ENCODE assay signal across 1 cellular context in the genomic region with DNA sequence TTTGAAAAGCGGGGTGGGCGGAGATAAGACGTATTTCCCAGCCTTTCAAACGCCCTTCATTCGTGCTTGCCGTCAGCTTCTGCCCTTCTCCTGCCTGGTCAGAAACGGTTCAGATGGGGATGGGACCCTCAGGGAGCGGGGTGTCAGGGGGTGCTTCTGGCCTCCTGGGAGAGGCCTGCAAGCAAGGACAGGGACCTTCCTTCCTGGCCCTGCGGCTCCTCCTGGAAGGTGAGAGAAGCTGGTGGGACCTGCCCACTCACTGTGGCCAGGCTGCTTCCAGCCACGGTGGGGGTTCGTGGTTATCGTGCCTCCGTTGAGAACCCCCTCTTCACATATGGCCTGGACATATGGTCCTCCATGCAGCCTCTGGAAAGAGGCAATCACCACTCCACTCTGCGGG.
TF ChIP-seq lines count a peak whose summit lies in the region.

No MANE protein-coding gene starts in this region.

TF ChIP-seq in H1, 55 proteins besides CTCF, POLR2A, EP300 and RAD21 (continued from another document):
- TF ChIP-seq BCL11A (IDR thresholded peaks at IDR 0.05; ENCODE audit: low read depth in 2 of 2, low read length in 2 of 2) (no peak), SRF (IDR thresholded peaks at IDR 0.05; ENCODE audit: low read depth, low read length) (no peak), POLR2AphosphoS5 (IDR thresholded peaks at IDR 0.05; ENCODE audit: low read depth, low read length) (no peak), NRF1 (IDR thresholded peaks at IDR 0.05; ENCODE audit: low read depth, low read length) (no peak), CREB1 (IDR thresholded peaks at IDR 0.05) (no peak), CHD2 (IDR thresholded peaks at IDR 0.05; ENCODE audit: low read length) (no peak), KDM1A (IDR thresholded peaks at IDR 0.05; ENCODE audit: borderline replicate concordance, low read length) (no peak), TAF7 (optimal IDR thresholded peaks at IDR 0.05; ENCODE audit: borderline replicate concordance, low read depth, low read length) (no peak), HDAC6 (IDR thresholded peaks at IDR 0.05; ENCODE audit: low read depth, low read length) (no peak), ASH2L (IDR thresholded peaks at IDR 0.05; ENCODE audit: low read length) (no peak)
TF ChIP-seq in H1: peak in this region for 0.
